2 cellular contexts compared by ENCODE assay signal in genomic region chr17:53464396-53464795, GRCh38.
A peak's percentile ranks its signal among the peaks of the same experiment; 100 is the strongest.
DNase-seq lines count a peak whose midpoint lies in the region; TF ChIP-seq lines count a peak whose summit lies in the region.
"Not testable (repeated sequence)": the region's sequence is repeated elsewhere in the genome, so short reads cannot be mapped to it uniquely, and the experiment has no call there.

No MANE protein-coding gene starts in this region.

- TF ChIP-seq CTCF in thyroid gland (IDR thresholded peaks at IDR 0.05), result not testable (repeated sequence)

- DNase-seq in Caki2 (ENCODE audit: low read depth), result peak; percentile 18
- DNase-seq in thyroid gland, result peak; percentile 81 to 83

- intact Hi-C loops in thyroid gland (cut with DNase I), result not testable (repeated sequence)

- not testable (repeated sequence) for H3K27me3 ChIP-seq in thyroid gland

- in situ Hi-C loops in Caki2 (cut with HindIII; ENCODE audit: low pct_unique_long_range_greater_than_20kb, low sequenced_read_pairs), result not testable (repeated sequence)

- not testable (repeated sequence) for H3K4me3 ChIP-seq in thyroid gland (replicated peaks in 1 of 3)

- peaks cover 18 to 21% of the 10 kb centered on the region in 2 donors for H3K4me1 ChIP-seq in thyroid gland

- WGBS in thyroid gland, 2 donors, result 41 to 49% methylated on average over 8 of the region's 8 CpGs

- not testable (repeated sequence) for H3K36me3 ChIP-seq in thyroid gland

- not testable (repeated sequence) for H3K27ac ChIP-seq in thyroid gland

- H3K9me3 ChIP-seq in thyroid gland, result not testable (repeated sequence)

- not testable (repeated sequence) for TF ChIP-seq POLR2A in thyroid gland (IDR thresholded peaks at IDR 0.05)
